In the genomic region with DNA sequence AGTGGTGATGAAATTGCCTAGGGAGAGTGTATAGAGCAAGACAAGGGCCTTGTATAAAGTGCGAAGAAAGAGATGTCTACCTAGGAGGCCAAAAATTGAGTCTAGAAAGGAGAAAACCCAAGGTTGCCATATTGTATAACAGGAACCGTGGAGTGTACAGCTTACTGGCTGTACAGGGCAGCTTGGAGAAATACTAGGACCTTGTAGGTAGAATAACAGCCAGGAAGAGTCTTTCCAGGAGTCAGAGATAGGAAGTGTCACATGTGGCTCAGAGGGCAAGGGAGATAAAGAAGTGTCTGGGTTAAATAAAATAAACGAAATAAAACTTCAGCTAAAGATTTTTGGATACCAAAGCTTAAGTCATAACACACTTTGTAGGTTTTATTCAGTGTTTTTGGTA, we compare ENCODE assay signal across 32 cellular contexts.
"Had no signal": no experiment of that assay in that cellular context is flagged by ENCODE, and none has a peak within 500 bp of the region (broad histone marks: within the 10 kb centered on the region; RNA-seq: fewer than 3 reads in every experiment).

No MANE protein-coding gene starts in this region.

- H3K36me3 ChIP-seq: ascending aorta, cardiac muscle cell had no signal

- H3K27ac ChIP-seq: ascending aorta, cardiac muscle cell, VCaP had no signal

- H3K9me3 ChIP-seq: ascending aorta had no signal

- H3K4me3 Mint-ChIP-seq: activated B cell treated with CpG ODN at 0.5 μM for 24 hours; activated CD4-positive, alpha-beta memory T cell treated with anti-CD3 and anti-CD28 coated beads for 36 hours; activated CD4-positive, alpha-beta T cell treated with anti-CD3 and anti-CD28 coated beads, Interleukin-2, amount 10 ng/mL, durations not matched to agents 24 days and 14 days; activated CD8-positive, alpha-beta T cell treated with anti-CD3 and anti-CD28 coated beads for 36 hours; activated naive CD4-positive, alpha-beta T cell treated with anti-CD3 and anti-CD28 coated beads for 36 hours; activated naive CD8-positive, alpha-beta T cell; activated naive CD8-positive, alpha-beta T cell treated with anti-CD3 and anti-CD28 coated beads, Interleukin-2, amount 10 ng/mL, durations not matched to agents 7 days and 5 days; activated naive CD8-positive, alpha-beta T cell treated with anti-CD3 and anti-CD28 coated beads, Interleukin-2, amount 50 U/mL, for 24 hours; activated T-cell treated with anti-CD3 and anti-CD28 coated beads, Interleukin-2, amount 50 U/mL, for 4 hours; activated T-cell treated with anti-CD3 and anti-CD28 coated beads, Interleukin-2, amount 50 U/mL, for 72 hours; activated T-helper 1 cell treated with anti-CD3 and anti-CD28 coated beads, Interleukin-12 subunit alpha, Interleukin-12 subunit beta, Interleukin-2, Interleukin-4 antibody, amounts not matched to agents 30 ng/mL and 10 ng/mL and 1 ng/mL, durations not matched to agents 14 hours and 24 hours and 36 hours; activated T-helper 17 cell treated with anti-CD3 and anti-CD28 coated beads, Interleukin-2, amount 50 U/mL, for 72 hours; brain; T-cell; T-helper 17 cell had no signal

- H3K36me3 Mint-ChIP-seq: activated CD4-positive, alpha-beta memory T cell treated with anti-CD3 and anti-CD28 coated beads for 36 hours had no signal

- H3K4me1 ChIP-seq: ascending aorta had no signal

- H3K4me3 ChIP-seq: ascending aorta, cardiac muscle cell had no signal

- H3K27me3 ChIP-seq: ascending aorta, cardiac muscle cell had no signal

- H3K27me3 Mint-ChIP-seq: activated B cell treated with CpG ODN at 0.5 μM for 24 hours; activated CD4-positive, alpha-beta memory T cell treated with anti-CD3 and anti-CD28 coated beads for 36 hours; activated CD4-positive, alpha-beta T cell treated with anti-CD3 and anti-CD28 coated beads, Interleukin-2, amount 10 ng/mL, durations not matched to agents 24 days and 14 days; activated CD8-positive, alpha-beta T cell treated with anti-CD3 and anti-CD28 coated beads for 36 hours; activated naive CD8-positive, alpha-beta T cell; activated naive CD8-positive, alpha-beta T cell treated with anti-CD3 and anti-CD28 coated beads, Interleukin-2, amount 10 ng/mL, durations not matched to agents 7 days and 5 days; activated naive CD8-positive, alpha-beta T cell treated with anti-CD3 and anti-CD28 coated beads, Interleukin-2, amount 50 U/mL, for 24 hours; activated T-helper 17 cell treated with anti-CD3 and anti-CD28 coated beads, Interleukin-2, amount 50 U/mL, for 72 hours; brain; T-cell; T-helper 17 cell had no signal

- H3K27ac Mint-ChIP-seq: activated B cell treated with CpG ODN at 0.5 μM for 24 hours; activated CD4-positive, alpha-beta memory T cell treated with anti-CD3 and anti-CD28 coated beads for 36 hours; activated CD4-positive, alpha-beta T cell treated with anti-CD3 and anti-CD28 coated beads, Interleukin-2, amount 10 ng/mL, durations not matched to agents 24 days and 14 days; activated CD8-positive, alpha-beta T cell treated with anti-CD3 and anti-CD28 coated beads for 36 hours; activated naive CD4-positive, alpha-beta T cell treated with anti-CD3 and anti-CD28 coated beads for 36 hours; activated naive CD8-positive, alpha-beta T cell; activated naive CD8-positive, alpha-beta T cell treated with anti-CD3 and anti-CD28 coated beads, Interleukin-2, amount 10 ng/mL, durations not matched to agents 7 days and 5 days; activated naive CD8-positive, alpha-beta T cell treated with anti-CD3 and anti-CD28 coated beads, Interleukin-2, amount 50 U/mL, for 24 hours; activated T-cell treated with anti-CD3 and anti-CD28 coated beads, Interleukin-2, amount 50 U/mL, for 72 hours; activated T-helper 1 cell treated with anti-CD3 and anti-CD28 coated beads, Interleukin-12 subunit alpha, Interleukin-12 subunit beta, Interleukin-2, Interleukin-4 antibody, amounts not matched to agents 30 ng/mL and 10 ng/mL and 1 ng/mL, durations not matched to agents 14 hours and 24 hours and 36 hours; activated T-helper 17 cell treated with anti-CD3 and anti-CD28 coated beads, Interleukin-2, amount 50 U/mL, for 72 hours; brain; T-cell; T-helper 17 cell had no signal

- H3K9me3 Mint-ChIP-seq: activated CD4-positive, alpha-beta memory T cell treated with anti-CD3 and anti-CD28 coated beads for 36 hours; activated CD4-positive, alpha-beta T cell treated with anti-CD3 and anti-CD28 coated beads, Interleukin-2, amount 10 ng/mL, durations not matched to agents 24 days and 14 days; activated naive CD4-positive, alpha-beta T cell treated with anti-CD3 and anti-CD28 coated beads for 36 hours; activated T-cell treated with anti-CD3 and anti-CD28 coated beads, Interleukin-2, amount 50 U/mL, for 4 hours; activated T-helper 1 cell treated with anti-CD3 and anti-CD28 coated beads, Interleukin-12 subunit alpha, Interleukin-12 subunit beta, Interleukin-2, Interleukin-4 antibody, amounts not matched to agents 30 ng/mL and 10 ng/mL and 1 ng/mL, durations not matched to agents 14 hours and 24 hours and 36 hours; activated T-helper 17 cell treated with anti-CD3 and anti-CD28 coated beads, Interleukin-2, amount 50 U/mL, for 72 hours had no signal

- DNase-seq: activated B cell treated with CpG ODN at 0.5 μM for 24 hours; activated CD4-positive, alpha-beta memory T cell treated with anti-CD3 and anti-CD28 coated beads for 36 hours; activated CD4-positive, alpha-beta T cell treated with anti-CD3 and anti-CD28 coated beads for 4 hours; activated CD4-positive, alpha-beta T cell treated with anti-CD3 and anti-CD28 coated beads, Interleukin-2, amount 10 ng/mL, durations not matched to agents 24 days and 14 days; activated CD4-positive, alpha-beta T cell treated with anti-CD3 and anti-CD28 coated beads, Interleukin-2, amount 50 U/mL, for 1 hour; activated CD4-positive, alpha-beta T cell treated with anti-CD3 and anti-CD28 coated beads, Interleukin-2, amount 50 U/mL, for 4 hours; activated CD4-positive, CD25-positive, alpha-beta regulatory T cell treated with anti-CD3 and anti-CD28 coated beads, Interleukin-2, amount 50 U/mL, for 72 hours; activated CD8-positive, alpha-beta memory T cell treated with anti-CD3 and anti-CD28 coated beads, Interleukin-2, amount 50 U/mL, for 4 hours; activated CD8-positive, alpha-beta T cell treated with anti-CD3 and anti-CD28 coated beads for 36 hours; activated gamma-delta T cell; activated naive CD4-positive, alpha-beta T cell treated with anti-CD3 and anti-CD28 coated beads for 36 hours; activated naive CD4-positive, alpha-beta T cell treated with anti-CD3 and anti-CD28 coated beads, Interleukin-2, amount 50 U/mL, for 16 hours; activated naive CD8-positive, alpha-beta T cell treated with anti-CD3 and anti-CD28 coated beads, Interleukin-2, amount 10 ng/mL, durations not matched to agents 7 days and 5 days; activated naive CD8-positive, alpha-beta T cell treated with anti-CD3 and anti-CD28 coated beads, Interleukin-2, amount 50 U/mL, for 24 hours; activated T-cell treated with anti-CD3 and anti-CD28 coated beads for 4 hours; activated T-cell treated with anti-CD3 and anti-CD28 coated beads, Interleukin-2, amount 50 U/mL, for 1 hour; activated T-cell treated with anti-CD3 and anti-CD28 coated beads, Interleukin-2, amount 50 U/mL, for 4 hours; activated T-cell treated with anti-CD3 and anti-CD28 coated beads, Interleukin-2, amount 50 U/mL, for 72 hours; amygdala; anterior cingulate cortex; central memory CD4-positive, alpha-beta T cell; T-cell; T-helper 17 cell had no signal

- FAIRE-seq: bronchial epithelial cell, TTC549 had no signal

- ATAC-seq: activated CD8-positive, alpha-beta T cell treated with anti-CD3 and anti-CD28 coated beads for 36 hours; activated naive CD8-positive, alpha-beta T cell treated with anti-CD3 and anti-CD28 coated beads, Interleukin-2, amount 50 U/mL, for 24 hours; activated T-cell treated with anti-CD3 and anti-CD28 coated beads, Interleukin-2, amount 50 U/mL, for 4 hours; activated T-cell treated with anti-CD3 and anti-CD28 coated beads, Interleukin-2, amount 50 U/mL, for 72 hours; activated T-helper 17 cell treated with anti-CD3 and anti-CD28 coated beads, Interleukin-2, amount 50 U/mL, for 72 hours; T-cell; T-helper 17 cell had no signal
